ENCODE assay signal across 1 cellular context in the genomic region with DNA sequence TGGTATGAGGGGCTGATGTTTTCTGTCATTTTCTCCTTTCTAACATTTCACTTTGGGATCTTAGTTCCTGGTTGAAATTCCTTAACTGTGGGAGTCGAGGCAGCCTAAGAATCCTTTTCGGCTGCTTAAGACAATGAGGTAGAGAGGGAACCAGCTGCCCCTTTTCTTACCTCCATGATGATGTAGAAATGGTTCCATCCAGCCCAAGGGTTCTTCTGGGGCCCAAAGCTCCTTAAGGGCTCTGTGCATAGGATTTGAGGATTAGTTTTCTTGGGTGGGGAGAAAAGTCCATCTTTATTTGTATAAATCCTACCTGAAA.
A peak's percentile ranks its signal among the peaks of the same experiment; 100 is the strongest.
TF ChIP-seq lines count a peak whose summit lies in the region.

No MANE protein-coding gene starts in this region.

TF ChIP-seq in HepG2, 621 proteins besides CTCF, POLR2A, EP300 and RAD21:
- TF ChIP-seq, protein P1, sequence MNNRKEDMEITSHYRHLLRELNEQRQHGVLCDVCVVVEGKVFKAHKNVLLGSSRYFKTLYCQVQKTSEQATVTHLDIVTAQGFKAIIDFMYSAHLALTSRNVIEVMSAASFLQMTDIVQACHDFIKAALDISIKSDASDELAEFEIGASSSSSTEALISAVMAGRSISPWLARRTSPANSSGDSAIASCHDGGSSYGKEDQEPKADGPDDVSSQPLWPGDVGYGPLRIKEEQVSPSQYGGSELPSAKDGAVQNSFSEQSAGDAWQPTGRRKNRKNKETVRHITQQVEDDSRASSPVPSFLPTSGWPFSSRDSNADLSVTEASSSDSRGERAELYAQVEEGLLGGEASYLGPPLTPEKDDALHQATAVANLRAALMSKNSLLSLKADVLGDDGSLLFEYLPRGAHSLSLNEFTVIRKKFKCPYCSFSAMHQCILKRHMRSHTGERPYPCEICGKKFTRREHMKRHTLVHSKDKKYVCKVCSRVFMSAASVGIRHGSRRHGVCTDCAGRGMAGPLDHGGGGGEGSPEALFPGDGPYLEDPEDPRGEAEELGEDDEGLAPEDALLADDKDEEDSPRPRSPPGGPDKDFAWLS (CRISPR knock-in tag; IDR thresholded peaks at IDR 0.05; ENCODE audit: borderline replicate concordance): no peak
- TF ChIP-seq, protein P2, sequence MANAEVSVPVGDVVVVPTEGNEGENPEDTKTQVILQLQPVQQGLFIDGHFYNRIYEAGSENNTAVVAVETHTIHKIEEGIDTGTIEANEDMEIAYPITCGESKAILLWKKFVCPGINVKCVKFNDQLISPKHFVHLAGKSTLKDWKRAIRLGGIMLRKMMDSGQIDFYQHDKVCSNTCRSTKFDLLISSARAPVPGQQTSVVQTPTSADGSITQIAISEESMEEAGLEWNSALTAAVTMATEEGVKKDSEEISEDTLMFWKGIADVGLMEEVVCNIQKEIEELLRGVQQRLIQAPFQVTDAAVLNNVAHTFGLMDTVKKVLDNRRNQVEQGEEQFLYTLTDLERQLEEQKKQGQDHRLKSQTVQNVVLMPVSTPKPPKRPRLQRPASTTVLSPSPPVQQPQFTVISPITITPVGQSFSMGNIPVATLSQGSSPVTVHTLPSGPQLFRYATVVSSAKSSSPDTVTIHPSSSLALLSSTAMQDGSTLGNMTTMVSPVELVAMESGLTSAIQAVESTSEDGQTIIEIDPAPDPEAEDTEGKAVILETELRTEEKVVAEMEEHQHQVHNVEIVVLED (CRISPR knock-in tag; IDR thresholded peaks at IDR 0.05; ENCODE audit: borderline replicate concordance): 0 out of 2 replicates have a peak, but pooled peaks have one; percentile 30
- TF ChIP-seq MBD4 (IDR thresholded peaks at IDR 0.05; ENCODE audit: borderline replicate concordance, low read length) (0 out of 2 replicates have a peak, but pooled peaks have one; percentile 58), ZNF7 (CRISPR knock-in tag; IDR thresholded peaks at IDR 0.05) (no peak), POLR2AphosphoS5 (IDR thresholded peaks at IDR 0.05; ENCODE audit: low read depth, low read length) (no peak; the same call in 1 of the 2 replicates), MED1 (CRISPR knock-in tag; IDR thresholded peaks at IDR 0.05) (no peak), ZSCAN12 (CRISPR knock-in tag; IDR thresholded peaks at IDR 0.05) (no peak), ZNF292 (CRISPR knock-in tag; IDR thresholded peaks at IDR 0.05; ENCODE audit: borderline replicate concordance, low read depth) (peak; percentile 4; the same call in 1 of the 2 replicates), ZNF607 (CRISPR knock-in tag; IDR thresholded peaks at IDR 0.05; ENCODE audit: borderline replicate concordance) (0 out of 2 replicates have a peak, but pooled peaks have one; percentile 18), SKI (IDR thresholded peaks at IDR 0.05; ENCODE audit: partially characterized antibody) (peak; percentile 3), NCOR1 (IDR thresholded peaks at IDR 0.05; ENCODE audit: borderline replicate concordance, low read length) (0 out of 2 replicates have a peak, but pooled peaks have one; percentile 2), ZNF746 (CRISPR knock-in tag; IDR thresholded peaks at IDR 0.05) (peak; percentile 56; the same call in 1 of the 2 replicates), IKZF4 (CRISPR knock-in tag; IDR thresholded peaks at IDR 0.05; ENCODE audit: borderline replicate concordance, low read depth, not compliant biosample characterization) (peak; percentile 17), NPAS2 (CRISPR knock-in tag; IDR thresholded peaks at IDR 0.05; ENCODE audit: borderline replicate concordance) (no peak), SSRP1 (CRISPR knock-in tag; IDR thresholded peaks at IDR 0.05) (no peak), CREB1 (IDR thresholded peaks at IDR 0.05) (no peak), CREB1 (CRISPR knock-in tag; IDR thresholded peaks at IDR 0.05) (peak; percentile 80), HES4 (CRISPR knock-in tag; IDR thresholded peaks at IDR 0.05; ENCODE audit: borderline replicate concordance) (no peak), ESRRA (CRISPR knock-in tag; IDR thresholded peaks at IDR 0.05; ENCODE audit: low read depth) (0 out of 2 replicates have a peak, but pooled peaks have one; percentile 1), NFATC3 (CRISPR knock-in tag; IDR thresholded peaks at IDR 0.05) (0 out of 2 replicates have a peak, but pooled peaks have one; percentile 1), ZNF44 (CRISPR knock-in tag; IDR thresholded peaks at IDR 0.05) (0 out of 2 replicates have a peak, but pooled peaks have one; percentile 37), HOXD1 (CRISPR knock-in tag; IDR thresholded peaks at IDR 0.05) (no peak), KMT2A (CRISPR knock-in tag; IDR thresholded peaks at IDR 0.05) (no peak), SOX13 (IDR thresholded peaks at IDR 0.05) (0 out of 2 replicates have a peak, but pooled peaks have one; percentile 1), SOX13 (CRISPR knock-in tag; conservative IDR thresholded peaks at IDR 0.05 in 1 of 2, IDR thresholded peaks at IDR 0.05 in 1 of 2) (no peak), SMYD3 (CRISPR knock-in tag; IDR thresholded peaks at IDR 0.05) (0 out of 2 replicates have a peak, but pooled peaks have one; percentile 75), MXD4 (CRISPR knock-in tag; IDR thresholded peaks at IDR 0.05) (0 out of 2 replicates have a peak, but pooled peaks have one; percentile 5), SNAI1 (CRISPR knock-in tag; IDR thresholded peaks at IDR 0.05; ENCODE audit: borderline replicate concordance) (no peak)
- TF ChIP-seq, protein P3, sequence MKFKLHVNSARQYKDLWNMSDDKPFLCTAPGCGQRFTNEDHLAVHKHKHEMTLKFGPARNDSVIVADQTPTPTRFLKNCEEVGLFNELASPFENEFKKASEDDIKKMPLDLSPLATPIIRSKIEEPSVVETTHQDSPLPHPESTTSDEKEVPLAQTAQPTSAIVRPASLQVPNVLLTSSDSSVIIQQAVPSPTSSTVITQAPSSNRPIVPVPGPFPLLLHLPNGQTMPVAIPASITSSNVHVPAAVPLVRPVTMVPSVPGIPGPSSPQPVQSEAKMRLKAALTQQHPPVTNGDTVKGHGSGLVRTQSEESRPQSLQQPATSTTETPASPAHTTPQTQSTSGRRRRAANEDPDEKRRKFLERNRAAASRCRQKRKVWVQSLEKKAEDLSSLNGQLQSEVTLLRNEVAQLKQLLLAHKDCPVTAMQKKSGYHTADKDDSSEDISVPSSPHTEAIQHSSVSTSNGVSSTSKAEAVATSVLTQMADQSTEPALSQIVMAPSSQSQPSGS (CRISPR knock-in tag; IDR thresholded peaks at IDR 0.05): 0 out of 2 replicates have a peak, but pooled peaks have one; percentile 1
- TF ChIP-seq, protein P4, sequence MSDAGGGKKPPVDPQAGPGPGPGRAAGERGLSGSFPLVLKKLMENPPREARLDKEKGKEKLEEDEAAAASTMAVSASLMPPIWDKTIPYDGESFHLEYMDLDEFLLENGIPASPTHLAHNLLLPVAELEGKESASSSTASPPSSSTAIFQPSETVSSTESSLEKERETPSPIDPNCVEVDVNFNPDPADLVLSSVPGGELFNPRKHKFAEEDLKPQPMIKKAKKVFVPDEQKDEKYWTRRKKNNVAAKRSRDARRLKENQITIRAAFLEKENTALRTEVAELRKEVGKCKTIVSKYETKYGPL (CRISPR knock-in tag; IDR thresholded peaks at IDR 0.05): no peak
- TF ChIP-seq, protein P5, sequence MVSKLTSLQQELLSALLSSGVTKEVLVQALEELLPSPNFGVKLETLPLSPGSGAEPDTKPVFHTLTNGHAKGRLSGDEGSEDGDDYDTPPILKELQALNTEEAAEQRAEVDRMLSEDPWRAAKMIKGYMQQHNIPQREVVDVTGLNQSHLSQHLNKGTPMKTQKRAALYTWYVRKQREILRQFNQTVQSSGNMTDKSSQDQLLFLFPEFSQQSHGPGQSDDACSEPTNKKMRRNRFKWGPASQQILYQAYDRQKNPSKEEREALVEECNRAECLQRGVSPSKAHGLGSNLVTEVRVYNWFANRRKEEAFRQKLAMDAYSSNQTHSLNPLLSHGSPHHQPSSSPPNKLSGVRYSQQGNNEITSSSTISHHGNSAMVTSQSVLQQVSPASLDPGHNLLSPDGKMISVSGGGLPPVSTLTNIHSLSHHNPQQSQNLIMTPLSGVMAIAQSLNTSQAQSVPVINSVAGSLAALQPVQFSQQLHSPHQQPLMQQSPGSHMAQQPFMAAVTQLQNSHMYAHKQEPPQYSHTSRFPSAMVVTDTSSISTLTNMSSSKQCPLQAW (CRISPR knock-in tag; IDR thresholded peaks at IDR 0.05): no peak
- TF ChIP-seq, protein P6, sequence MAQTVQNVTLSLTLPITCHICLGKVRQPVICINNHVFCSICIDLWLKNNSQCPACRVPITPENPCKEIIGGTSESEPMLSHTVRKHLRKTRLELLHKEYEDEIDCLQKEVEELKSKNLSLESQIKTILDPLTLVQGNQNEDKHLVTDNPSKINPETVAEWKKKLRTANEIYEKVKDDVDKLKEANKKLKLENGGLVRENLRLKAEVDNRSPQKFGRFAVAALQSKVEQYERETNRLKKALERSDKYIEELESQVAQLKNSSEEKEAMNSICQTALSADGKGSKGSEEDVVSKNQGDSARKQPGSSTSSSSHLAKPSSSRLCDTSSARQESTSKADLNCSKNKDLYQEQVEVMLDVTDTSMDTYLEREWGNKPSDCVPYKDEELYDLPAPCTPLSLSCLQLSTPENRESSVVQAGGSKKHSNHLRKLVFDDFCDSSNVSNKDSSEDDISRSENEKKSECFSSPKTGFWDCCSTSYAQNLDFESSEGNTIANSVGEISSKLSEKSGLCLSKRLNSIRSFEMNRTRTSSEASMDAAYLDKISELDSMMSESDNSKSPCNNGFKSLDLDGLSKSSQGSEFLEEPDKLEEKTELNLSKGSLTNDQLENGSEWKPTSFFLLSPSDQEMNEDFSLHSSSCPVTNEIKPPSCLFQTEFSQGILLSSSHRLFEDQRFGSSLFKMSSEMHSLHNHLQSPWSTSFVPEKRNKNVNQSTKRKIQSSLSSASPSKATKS (CRISPR knock-in tag; IDR thresholded peaks at IDR 0.05): no peak
- TF ChIP-seq, protein P7, sequence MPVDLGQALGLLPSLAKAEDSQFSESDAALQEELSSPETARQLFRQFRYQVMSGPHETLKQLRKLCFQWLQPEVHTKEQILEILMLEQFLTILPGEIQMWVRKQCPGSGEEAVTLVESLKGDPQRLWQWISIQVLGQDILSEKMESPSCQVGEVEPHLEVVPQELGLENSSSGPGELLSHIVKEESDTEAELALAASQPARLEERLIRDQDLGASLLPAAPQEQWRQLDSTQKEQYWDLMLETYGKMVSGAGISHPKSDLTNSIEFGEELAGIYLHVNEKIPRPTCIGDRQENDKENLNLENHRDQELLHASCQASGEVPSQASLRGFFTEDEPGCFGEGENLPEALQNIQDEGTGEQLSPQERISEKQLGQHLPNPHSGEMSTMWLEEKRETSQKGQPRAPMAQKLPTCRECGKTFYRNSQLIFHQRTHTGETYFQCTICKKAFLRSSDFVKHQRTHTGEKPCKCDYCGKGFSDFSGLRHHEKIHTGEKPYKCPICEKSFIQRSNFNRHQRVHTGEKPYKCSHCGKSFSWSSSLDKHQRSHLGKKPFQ (CRISPR knock-in tag; IDR thresholded peaks at IDR 0.05; ENCODE audit: insufficient replicate concordance): peak; percentile 64
- TF ChIP-seq, protein P8, sequence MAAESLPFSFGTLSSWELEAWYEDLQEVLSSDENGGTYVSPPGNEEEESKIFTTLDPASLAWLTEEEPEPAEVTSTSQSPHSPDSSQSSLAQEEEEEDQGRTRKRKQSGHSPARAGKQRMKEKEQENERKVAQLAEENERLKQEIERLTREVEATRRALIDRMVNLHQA (CRISPR knock-in tag; IDR thresholded peaks at IDR 0.05): 0 out of 2 replicates have a peak, but pooled peaks have one; percentile 12
- TF ChIP-seq, protein P9, sequence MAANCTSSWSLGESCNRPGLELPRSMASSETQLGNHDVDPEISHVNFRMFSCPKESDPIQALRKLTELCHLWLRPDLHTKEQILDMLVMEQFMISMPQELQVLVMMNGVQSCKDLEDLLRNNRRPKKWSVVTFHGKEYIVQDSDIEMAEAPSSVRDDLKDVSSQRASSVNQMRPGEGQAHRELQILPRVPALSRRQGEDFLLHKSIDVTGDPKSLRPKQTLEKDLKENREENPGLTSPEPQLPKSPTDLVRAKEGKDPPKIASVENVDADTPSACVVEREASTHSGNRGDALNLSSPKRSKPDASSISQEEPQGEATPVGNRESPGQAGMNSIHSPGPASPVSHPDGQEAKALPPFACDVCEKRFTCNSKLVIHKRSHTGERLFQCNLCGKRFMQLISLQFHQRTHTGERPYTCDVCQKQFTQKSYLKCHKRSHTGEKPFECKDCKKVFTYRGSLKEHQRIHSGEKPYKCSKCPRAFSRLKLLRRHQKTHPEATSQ (CRISPR knock-in tag; IDR thresholded peaks at IDR 0.05; ENCODE audit: borderline replicate concordance): peak; percentile 13; the same call in 1 of the 2 replicates
- TF ChIP-seq, protein P10, sequence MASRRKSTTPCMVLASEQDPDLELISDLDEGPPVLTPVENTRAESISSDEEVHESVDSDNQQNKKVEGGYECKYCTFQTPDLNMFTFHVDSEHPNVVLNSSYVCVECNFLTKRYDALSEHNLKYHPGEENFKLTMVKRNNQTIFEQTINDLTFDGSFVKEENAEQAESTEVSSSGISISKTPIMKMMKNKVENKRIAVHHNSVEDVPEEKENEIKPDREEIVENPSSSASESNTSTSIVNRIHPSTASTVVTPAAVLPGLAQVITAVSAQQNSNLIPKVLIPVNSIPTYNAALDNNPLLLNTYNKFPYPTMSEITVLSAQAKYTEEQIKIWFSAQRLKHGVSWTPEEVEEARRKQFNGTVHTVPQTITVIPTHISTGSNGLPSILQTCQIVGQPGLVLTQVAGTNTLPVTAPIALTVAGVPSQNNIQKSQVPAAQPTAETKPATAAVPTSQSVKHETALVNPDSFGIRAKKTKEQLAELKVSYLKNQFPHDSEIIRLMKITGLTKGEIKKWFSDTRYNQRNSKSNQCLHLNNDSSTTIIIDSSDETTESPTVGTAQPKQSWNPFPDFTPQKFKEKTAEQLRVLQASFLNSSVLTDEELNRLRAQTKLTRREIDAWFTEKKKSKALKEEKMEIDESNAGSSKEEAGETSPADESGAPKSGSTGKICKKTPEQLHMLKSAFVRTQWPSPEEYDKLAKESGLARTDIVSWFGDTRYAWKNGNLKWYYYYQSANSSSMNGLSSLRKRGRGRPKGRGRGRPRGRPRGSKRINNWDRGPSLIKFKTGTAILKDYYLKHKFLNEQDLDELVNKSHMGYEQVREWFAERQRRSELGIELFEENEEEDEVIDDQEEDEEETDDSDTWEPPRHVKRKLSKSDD (CRISPR knock-in tag; IDR thresholded peaks at IDR 0.05; ENCODE audit: low read depth): 0 out of 2 replicates have a peak, but pooled peaks have one; percentile 0
- TF ChIP-seq, protein P11, sequence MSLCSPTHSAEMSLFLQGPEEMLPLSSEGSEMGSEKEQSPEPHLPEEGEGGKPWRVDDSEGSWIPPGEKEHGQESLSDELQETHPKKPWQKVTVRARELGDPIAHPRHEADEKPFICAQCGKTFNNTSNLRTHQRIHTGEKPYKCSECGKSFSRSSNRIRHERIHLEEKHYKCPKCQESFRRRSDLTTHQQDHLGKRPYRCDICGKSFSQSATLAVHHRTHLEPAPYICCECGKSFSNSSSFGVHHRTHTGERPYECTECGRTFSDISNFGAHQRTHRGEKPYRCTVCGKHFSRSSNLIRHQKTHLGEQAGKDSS (CRISPR knock-in tag; IDR thresholded peaks at IDR 0.05; ENCODE audit: borderline replicate concordance, low read depth): no peak
